ENCODE assay signal across 27 cellular contexts in genomic region chr11:107408762-107409200, GRCh38. TPM values are rescaled to one million over a fixed set of nuclear protein-coding genes. Genes with fewer than 3 reads are reported as not detected.
DNase-seq lines count a peak whose midpoint lies in the region; ATAC-seq and TF ChIP-seq lines count a peak whose summit lies in the region.
"Had no signal": no experiment of that assay in that cellular context is flagged by ENCODE, and none has a peak within 500 bp of the region (broad histone marks: within the 10 kb centered on the region; RNA-seq: fewer than 3 reads in every experiment).

No MANE protein-coding gene starts in this region.

- no peak overlapping the region for H2BK20ac ChIP-seq in IMR-90 (ENCODE audit: low read depth, low read length)

- CTCF ChIA-PET in IMR-90 (lab: Yijun Ruan, JAX), result no interaction called here

- no peaks in the 10 kb centered on the region for H4K20me1 ChIP-seq in IMR-90 (ENCODE audit: insufficient read depth, low read length)

- no peak overlapping the region for H3K4ac ChIP-seq in IMR-90 (ENCODE audit: low read depth, low read length)

- WGBS in IMR-90 (ENCODE audit: extremely low coverage in 2 of 2, insufficient read length in 1 of 2), 2 experiments, result no CpG with 5 or more reads among the region's 1 CpG
- WGBS in thyroid gland, 2 donors, result 89 to 96% methylated on average over 1 of the region's 1 CpG

- no peak overlapping the region for H2AK5ac ChIP-seq in IMR-90 (ENCODE audit: low read depth, low read length)

- TF ChIP-seq POLR2A in IMR-90 (IDR thresholded peaks at IDR 0.05; ENCODE audit: low read depth, low read length), result no peak
- TF ChIP-seq POLR2A in thyroid gland (IDR thresholded peaks at IDR 0.05), result no peak

- no peak overlapping the region for H2AFZ ChIP-seq in IMR-90 (replicated peaks; ENCODE audit: low read length, poor library complexity)
- H2AFZ ChIP-seq: GM23338, parathyroid adenoma had no signal

- no peak overlapping the region for H4K91ac ChIP-seq in IMR-90 (ENCODE audit: insufficient read depth, low read depth, low read length)

- dilution Hi-C loops in IMR-90 (cut with HindIII; ENCODE audit: low sequenced_read_pairs, unreplicated experiment), result no loop called here

- DNase-seq in ACHN (peak; percentile 3), IMR-90 (no peak), kidney tubule cell (ENCODE audit: low spot score) (peak; percentile 2), NCI-H2107 treated with DMSO at 0.1 percent for 48 hours (lab: John Stamatoyannopoulos, UW; ENCODE audit: unreplicated experiment) (no peak), thyroid gland (no peak)
- DNase-seq in effector CD4-positive, alpha-beta T cell, result no peak
- DNase-seq: aorta; CD8-positive, alpha-beta memory T cell; GDM1; HFFc6; NCI-H1105 treated with DMSO at 0.1 percent for 48 hours; NCI-H2029 treated with DMSO at 0.1 percent for 48 hours; NCI-H226; NCI-H748 treated with DMSO at 0.1 percent for 48 hours; sigmoid colon; stimulated activated CD4-positive, alpha-beta T cell treated with anti-CD3 and anti-CD28 coated beads, Interleukin-15, amount 100 ng/mL, for 24 hours; T-helper 9 cell; trophoblast cell had no signal

- H3K27me3 ChIP-seq in IMR-90 (ENCODE audit: control insufficient read depth, insufficient read depth, low read length), result no peaks in the 10 kb centered on the region
- no peaks in the 10 kb centered on the region for H3K27me3 ChIP-seq in thyroid gland
- H3K27me3 ChIP-seq: cardiac muscle cell, gastroesophageal sphincter, sigmoid colon had no signal

- no TSS peak for BruUV-seq in IMR-90 (replicated peaks; lab: Mats Ljungman, UMichigan)

- H2BK5ac ChIP-seq in IMR-90 (ENCODE audit: low read depth, low read length, poor library complexity, severe bottlenecking), result no peak overlapping the region

- no peak for TF ChIP-seq RAD21 in IMR-90 (IDR thresholded peaks at IDR 0.05; ENCODE audit: low read length)

- H4K5ac ChIP-seq in IMR-90 (ENCODE audit: low read depth, low read length), result no peak overlapping the region

- H3K79me1 ChIP-seq in IMR-90 (ENCODE audit: low read depth in 1 of 2, low read length in 2 of 2), result no peaks in the 10 kb centered on the region

- POLR2A ChIA-PET in IMR-90 (lab: Charles Lee; ENCODE audit: unreplicated experiment), result no interaction called here

- H2BK120ac ChIP-seq in IMR-90 (ENCODE audit: low read depth, low read length), result no peak overlapping the region

- TF ChIP-seq CTCF in IMR-90 (conservative IDR thresholded peaks at IDR 0.05; ENCODE audit: low read depth, low read length) (no peak), thyroid gland (IDR thresholded peaks at IDR 0.05) (no peak)

- H3K23ac ChIP-seq in IMR-90 (ENCODE audit: low read depth, low read length), result no peak overlapping the region

- H3K18ac ChIP-seq in IMR-90 (ENCODE audit: low read depth, low read length), result no peak overlapping the region

- in situ Hi-C loops in ACHN (cut with HindIII; ENCODE audit: low pct_ligation_motif_present, low pct_unique_long_range_greater_than_20kb, low sequenced_read_pairs), result no loop called here
- in situ Hi-C loops in IMR-90 (cut with MboI; ENCODE audit: low sequenced_read_pairs), result no loop called here

- no peaks in the 10 kb centered on the region for H3K4me1 ChIP-seq in IMR-90 (ENCODE audit: control insufficient read depth, insufficient read depth, low read length)
- H3K4me1 ChIP-seq in thyroid gland, result no peaks in the 10 kb centered on the region
- H3K4me1 ChIP-seq: gastroesophageal sphincter, parathyroid adenoma, sigmoid colon had no signal

- H4K8ac ChIP-seq in IMR-90 (ENCODE audit: low read depth in 2 of 2, low read length in 2 of 2), result no peak overlapping the region

- H3K36me3 ChIP-seq in IMR-90 (ENCODE audit: control insufficient read depth, insufficient read depth, low read length), result no peaks in the 10 kb centered on the region
- H3K36me3 ChIP-seq in thyroid gland, result peaks cover 0 to 3% of the 10 kb centered on the region in 2 donors
- H3K36me3 ChIP-seq: cardiac muscle cell had no signal

- H3K27ac ChIP-seq in IMR-90 (ENCODE audit: insufficient read depth, low read length) (no peak overlapping the region), thyroid gland (no peak overlapping the region)
- H3K27ac ChIP-seq: A549, cardiac muscle cell, gastroesophageal sphincter, parathyroid adenoma, sigmoid colon had no signal

- no peak overlapping the region for H2AK9ac ChIP-seq in IMR-90 (replicated peaks; ENCODE audit: low read depth, low read length, poor library complexity)

- H3K9me3 ChIP-seq in IMR-90 (ENCODE audit: control insufficient read depth, insufficient read depth, low read length) (no peaks in the 10 kb centered on the region), thyroid gland (no peaks in the 10 kb centered on the region)
- H3K9me3 ChIP-seq: A549, gastroesophageal sphincter, sigmoid colon had no signal

- H3K4me3 ChIP-seq in IMR-90 (ENCODE audit: insufficient read depth, low read depth, low read length) (no peak overlapping the region), thyroid gland (replicated peaks in 1 of 3) (no peak overlapping the region)
- H3K4me3 ChIP-seq: A549, cardiac muscle cell, gastroesophageal sphincter, GM23338, sigmoid colon had no signal

- no peak overlapping the region for H3K4me2 ChIP-seq in IMR-90 (ENCODE audit: low read depth, low read length)
- H3K4me2 ChIP-seq: A549, GM23338 had no signal

- no peak overlapping the region for H3K14ac ChIP-seq in IMR-90 (replicated peaks; ENCODE audit: low read depth, low read length)

- no peak overlapping the region for H3K56ac ChIP-seq in IMR-90 (ENCODE audit: extremely low read depth, insufficient read depth, low read length)

- no peaks in the 10 kb centered on the region; the same call in 1 of the 2 replicates for H3K9me1 ChIP-seq in IMR-90 (ENCODE audit: insufficient read depth, low read length)

- H2BK15ac ChIP-seq in IMR-90 (ENCODE audit: low read depth, low read length), result no peak overlapping the region

- peak; percentile 48 for ATAC-seq in GM19463 (IDR thresholded peaks at IDR 0.05; ENCODE audit: unreplicated experiment)
- ATAC-seq in IMR-90 (ENCODE audit: low read depth), result 0 out of 2 replicates have a peak, but pooled peaks have one; percentile 40
- no peak for ATAC-seq in HG03025 (IDR thresholded peaks at IDR 0.05; ENCODE audit: low FRiP score, unreplicated experiment)
- ATAC-seq: A549; activated naive CD4-positive, alpha-beta T cell treated with anti-CD3 and anti-CD28 coated beads, Interleukin-2, amount 50 U/mL, for 72 hours; activated T-helper 17 cell treated with anti-CD3 and anti-CD28 coated beads, Interleukin-2, amount 50 U/mL, for 72 hours; gastroesophageal sphincter; GM23338 had no signal

- H3K9ac ChIP-seq in IMR-90 (ENCODE audit: low read depth, low read length), result no peak overlapping the region
- H3K9ac ChIP-seq: parathyroid adenoma had no signal

- intact Hi-C loops in IMR-90 (cut with micrococcal nuclease) (no loop called here), thyroid gland (cut with DNase I) (no loop called here)

TF ChIP-seq in IMR-90, 13 proteins besides CTCF, POLR2A, EP300 and RAD21:
- TF ChIP-seq MAFK (IDR thresholded peaks at IDR 0.05; ENCODE audit: low read depth, low read length) (no peak), CHD1 (IDR thresholded peaks at IDR 0.05; ENCODE audit: low read depth, low read length) (no peak), MAZ (IDR thresholded peaks at IDR 0.05; ENCODE audit: borderline replicate concordance, low read depth, low read length) (no peak), ELK1 (IDR thresholded peaks at IDR 0.05; ENCODE audit: borderline replicate concordance, low read depth, low read length) (no peak), FOS (IDR thresholded peaks at IDR 0.05; ENCODE audit: low read depth, low read length) (no peak)
TF ChIP-seq in IMR-90: peak in this region for 0.

RNA-seq across cellular contexts. Expression of gene CWF19L2, which starts 48.8 kb away (rescaled TPM):
- 3.8 and 8.3 TPM in 2 replicates for total RNA-seq in IMR-90 (2012; rRNA removed)
- polyA plus RNA-seq in IMR-90 (2012; rRNA removed), result 1.4 and 1.7 TPM in 2 replicates
- 0.13 and 0.24 TPM in 2 replicates for polyA plus RNA-seq in IMR-90 (2012; cell fraction: cytosol; rRNA removed)
- polyA plus RNA-seq in IMR-90 (2012; cell fraction: nucleus; rRNA removed; ENCODE audit: low replicate concordance), result 0.08 and 1.0 TPM in 2 replicates
- 10 to 100 TPM; 26.2 to 50.9 (median 34.3) TPM for total RNA-seq in thyroid gland

Comparison
In these comparisons a context has a peak if more than half of its experiments do, and no peak if none do; other contexts are left out.
1. DNase-seq: peak in ACHN (single experiment) and kidney tubule cell (single experiment); none in IMR-90 (single experiment), NCI-H2107 treated with DMSO at 0.1 percent for 48 hours (single experiment), effector CD4-positive, alpha-beta T cell (single experiment) and thyroid gland (0 of 2).